In genomic region chr7:92397542-92397941, GRCh38 we compare ENCODE assay signal across 8 cellular contexts.
"Had no signal": no experiment of that assay in that cellular context is flagged by ENCODE, and none has a peak within 500 bp of the region (broad histone marks: within the 10 kb centered on the region; RNA-seq: fewer than 3 reads in every experiment).

No MANE protein-coding gene starts in this region.

- H3K27ac Mint-ChIP-seq: GM23338, H9, HFFc6 had no signal

- DNase-seq: GM23248, GOT3, H7, H9, HCEC 1CT, HFFc6 had no signal

- H3K4me1 ChIP-seq: HAP-1 had no signal

- H3K4me3 ChIP-seq: GM23248, GM23338, HAP-1 had no signal

- H3K27ac ChIP-seq: GM23248 had no signal

- H3K4me3 Mint-ChIP-seq: GM23338, H9, HFFc6 had no signal

- H3K9me3 Mint-ChIP-seq: GM23338, H9, HFFc6 had no signal

- H3K9me3 ChIP-seq: HAP-1 had no signal

- H3K4me1 Mint-ChIP-seq: GM23338, H9 had no signal
